ENCODE assay signal across 28 cellular contexts in genomic region chr16:17983847-17984639, GRCh38.
DNase-seq lines count a peak whose midpoint lies in the region; ATAC-seq, FAIRE-seq and TF ChIP-seq lines count a peak whose summit lies in the region.
"Had no signal": no experiment of that assay in that cellular context is flagged by ENCODE, and none has a peak within 500 bp of the region (broad histone marks: within the 10 kb centered on the region; RNA-seq: fewer than 3 reads in every experiment).

No MANE protein-coding gene starts in this region.

- DNase-seq in A549 (ENCODE audit: low read depth in 1 of 2, low spot score in 1 of 2) = no peak
- DNase-seq in H1 (ENCODE audit: low read depth in 1 of 2, low spot score in 2 of 2) = no peak
- no peak for DNase-seq in neural progenitor cell (ENCODE audit: low spot score)
- no peak for DNase-seq in left colon
- DNase-seq in NCI-H2081 (lab: John Stamatoyannopoulos, UW) = no peak
- DNase-seq: CD8-positive, alpha-beta T cell; DMS 273 treated with DMSO at 0.1 percent for 48 hours; DMS79; EL; GDM1; NCI-H1092; NCI-H1436 treated with DMSO at 0.1 percent for 48 hours; NCI-H2029; NCI-H2171; NCI-H345; NCI-H524 treated with DMSO at 0.1 percent for 48 hours; SK-N-SH; SW 1271; T-helper 17 cell had no signal

- no peaks in the 10 kb centered on the region; the same call in 1 of the 2 replicates for H3K23me2 ChIP-seq in H1 (ENCODE audit: low read depth, low read length)

- TF ChIP-seq EP300 in A549 (IDR thresholded peaks at IDR 0.05) (no peak), H1 (IDR thresholded peaks at IDR 0.05; ENCODE audit: borderline replicate concordance in 1 of 2, low read depth in 2 of 2, low read length in 2 of 2) (no peak)

- 4% methylated on average over 10 of the region's 10 CpGs for WGBS in A549 (ENCODE audit: missing lambda C conversion rate)
- WGBS in H1 (ENCODE audit: extremely low coverage in 1 of 2, insufficient coverage in 1 of 2, insufficient read length in 1 of 2, insufficient replicate concordance in 2 of 2, low coverage in 1 of 2, low lambda C conversion rate in 2 of 2, missing lambda C conversion rate in 1 of 2), 2 experiments = 89% methylated on average over 10 of the region's 10 CpGs; no CpG with 5 or more reads in 1 of the 2 experiments

- no peak overlapping the region for H2BK20ac ChIP-seq in H1 (ENCODE audit: low read length)

- CTCF ChIA-PET in A549 (lab: Yijun Ruan, JAX) (no interaction called here), HEK293 (lab: Yijun Ruan, JAX) (interaction anchor here (0.7 kb wide), 1 partner anchor 18 kb away, joined by 3 read pairs; no protein-coding TSS in a partner anchor), H1 (lab: Charles Lee; ENCODE audit: partially characterized antibody) (interaction anchor here (0.6 to 3.8 kb wide), 2 partner anchors 8 to 12 kb away, joined by 3 to 12 read pairs; no protein-coding TSS in a partner anchor)

- peaks cover 2% of the 10 kb centered on the region for H3K36me3 Mint-ChIP-seq in neural progenitor cell
- H3K36me3 Mint-ChIP-seq: CD8-positive, alpha-beta T cell; IgD-negative memory B cell had no signal

- no peak overlapping the region for H2BK120ac ChIP-seq in H1 (replicated peaks; ENCODE audit: low read depth, low read length)

- H3K9ac ChIP-seq in H1 (replicated peaks in 1 of 4; ENCODE audit: extremely low read depth in 1 of 4, low read depth in 3 of 4, low read length in 3 of 4) = no peak overlapping the region
- H3K9ac ChIP-seq in neural progenitor cell = no peak overlapping the region
- H3K9ac ChIP-seq: SK-N-SH had no signal

- H3K4me3 ChIP-seq in A549 = no peak overlapping the region
- no peak overlapping the region for H3K4me3 ChIP-seq in HEK293 (ENCODE audit: low read depth, low read length)
- H3K4me3 ChIP-seq in H1 (ENCODE audit: extremely low read depth in 1 of 4, insufficient read depth in 2 of 4, low read depth in 3 of 4, low read length in 4 of 4) = no peak overlapping the region
- no peak overlapping the region for H3K4me3 ChIP-seq in neural progenitor cell
- H3K4me3 ChIP-seq: GM12878, GM23338, HAP-1 had no signal

- POLR2A ChIA-PET in A549 (lab: Yijun Ruan, JAX) = no interaction called here
- POLR2A ChIA-PET in HEK293 (lab: Yijun Ruan, JAX) = no interaction called here
- POLR2A ChIA-PET in H1 (lab: Charles Lee; ENCODE audit: partially characterized antibody) = interaction anchor here (1.4 kb wide), 1 partner anchor 13 kb away, joined by 4 read pairs; no protein-coding TSS in a partner anchor

- no peak overlapping the region for H2AK5ac ChIP-seq in H1 (ENCODE audit: low read depth, low read length)

- H2AFZ ChIP-seq in H1 (ENCODE audit: low read length) = no peak overlapping the region
- no peak overlapping the region for H2AFZ ChIP-seq in neural progenitor cell (replicated peaks)
- H2AFZ ChIP-seq: GM23338 had no signal

- no peak overlapping the region for H4K8ac ChIP-seq in H1 (ENCODE audit: extremely low read depth, insufficient read depth, low read length)

- no peak overlapping the region for H2BK12ac ChIP-seq in H1 (ENCODE audit: low read depth, low read length)

- H3K27me3 Mint-ChIP-seq in neural progenitor cell (ENCODE audit: insufficient read depth, low read depth) = peaks cover 9% of the 10 kb centered on the region

- no peaks in the 10 kb centered on the region for H3K4me1 ChIP-seq in A549
- H3K4me1 ChIP-seq in HEK293 (ENCODE audit: control insufficient read depth, insufficient read depth, low read length) = no peaks in the 10 kb centered on the region
- no peaks in the 10 kb centered on the region for H3K4me1 ChIP-seq in H1 (replicated peaks in 1 of 4; ENCODE audit: control insufficient read depth in 3 of 4, insufficient read depth in 4 of 4, low read length in 3 of 4)
- no peaks in the 10 kb centered on the region for H3K4me1 ChIP-seq in neural progenitor cell
- H3K4me1 ChIP-seq: HAP-1 had no signal

- H3K79me1 ChIP-seq in H1 (ENCODE audit: low read depth, low read length) = no peaks in the 10 kb centered on the region

- no peak overlapping the region for H3K18ac ChIP-seq in H1 (ENCODE audit: extremely low read depth, low read length)

- H2BK15ac ChIP-seq in H1 (ENCODE audit: low read length) = no peak overlapping the region

- H3K9me3 ChIP-seq in A549 (no peaks in the 10 kb centered on the region), HEK293 (ENCODE audit: control insufficient read depth, insufficient read depth, low read depth, low read length) (no peaks in the 10 kb centered on the region), H1 (ENCODE audit: insufficient read depth in 2 of 2, low read depth in 1 of 2, low read length in 1 of 2) (no peaks in the 10 kb centered on the region), neural progenitor cell (ENCODE audit: low read depth) (no peaks in the 10 kb centered on the region)
- H3K9me3 ChIP-seq: HAP-1, SK-N-SH had no signal

- no peak overlapping the region for H4K5ac ChIP-seq in H1 (ENCODE audit: insufficient read length, low read depth, low read length)

- H3K4ac ChIP-seq in H1 (replicated peaks; ENCODE audit: insufficient read length, low read depth, low read length) = no peak overlapping the region

- H3K27ac ChIP-seq in A549 = no peak overlapping the region
- no peak overlapping the region for H3K27ac ChIP-seq in HEK293 (ENCODE audit: extremely low read depth, low read depth, low read length)
- no peak overlapping the region for H3K27ac ChIP-seq in H1 (ENCODE audit: low read depth, low read length)
- H3K27ac ChIP-seq in neural progenitor cell = no peak overlapping the region
- H3K27ac ChIP-seq: C4-2B had no signal

- no peaks in the 10 kb centered on the region for H3K36me3 ChIP-seq in HEK293 (ENCODE audit: control insufficient read depth in 2 of 2, insufficient read depth in 1 of 2, low read length in 2 of 2)
- no peaks in the 10 kb centered on the region for H3K36me3 ChIP-seq in H1 (ENCODE audit: control insufficient read depth in 2 of 4, insufficient read depth in 4 of 4, low read length in 3 of 4)
- H3K36me3 ChIP-seq in neural progenitor cell = no peaks in the 10 kb centered on the region
- H3K36me3 ChIP-seq: HAP-1 had no signal

- intact Hi-C loops in left colon (cut with DNase I, micrococcal nuclease) = no loop called here

- H3K9me3 Mint-ChIP-seq in neural progenitor cell = peaks cover 2% of the 10 kb centered on the region
- H3K9me3 Mint-ChIP-seq: CD8-positive, alpha-beta T cell had no signal

- TF ChIP-seq RAD21 in A549 (conservative IDR thresholded peaks at IDR 0.05 in 1 of 2, IDR thresholded peaks at IDR 0.05 in 1 of 2) (no peak), H1 (IDR thresholded peaks at IDR 0.05 in 1 of 2, conservative IDR thresholded peaks at IDR 0.05 in 1 of 2; ENCODE audit: low read depth in 2 of 2, low read length in 2 of 2) (no peak)

- no peak for ATAC-seq in A549
- no peak for ATAC-seq in HG02623 (IDR thresholded peaks at IDR 0.05; ENCODE audit: unreplicated experiment)
- no peak for ATAC-seq in left colon
- ATAC-seq: CD8-positive, alpha-beta T cell; GM12878; GM23338; T-helper 17 cell had no signal

- TF ChIP-seq POLR2A in A549 (IDR thresholded peaks at IDR 0.05; ENCODE audit: low read length) = no peak
- no peak for TF ChIP-seq POLR2A in H1 (IDR thresholded peaks at IDR 0.05; ENCODE audit: control extremely low read depth in 1 of 2, low read depth in 2 of 2, low read length in 2 of 2)

- H3K4me2 ChIP-seq in A549 (no peak overlapping the region), H1 (ENCODE audit: insufficient read depth in 1 of 2, low read depth in 2 of 2, low read length in 2 of 2) (no peak overlapping the region), neural progenitor cell (no peak overlapping the region)
- H3K4me2 ChIP-seq: GM23338, SK-N-SH had no signal

- no peak for FAIRE-seq in A549 (lab: Jason Lieb, UNC)
- FAIRE-seq in H1 (lab: Jason Lieb, UNC) = no peak
- FAIRE-seq: GM12878, RCC 7860 had no signal

- no peaks in the 10 kb centered on the region for H3K27me3 ChIP-seq in H1 (replicated peaks in 1 of 4; ENCODE audit: control insufficient read depth in 3 of 4, extremely low read depth in 1 of 4, insufficient read depth in 3 of 4, low read length in 3 of 4)
- H3K27me3 ChIP-seq in neural progenitor cell = no peaks in the 10 kb centered on the region

- TF ChIP-seq CTCF in A549 (IDR thresholded peaks at IDR 0.05) = no peak
- TF ChIP-seq CTCF in HEK293 (tag by site-specific recombination; IDR thresholded peaks at IDR 0.05) = no peak
- TF ChIP-seq CTCF in H1 (IDR thresholded peaks at IDR 0.05; ENCODE audit: control extremely low read depth in 1 of 3, insufficient read depth in 1 of 3, low read depth in 1 of 3, low read length in 3 of 3) = no peak
- TF ChIP-seq CTCF in neural progenitor cell (IDR thresholded peaks at IDR 0.05) = no peak

- no peaks in the 10 kb centered on the region for H4K20me1 ChIP-seq in H1 (replicated peaks in 1 of 2; ENCODE audit: control insufficient read depth in 1 of 2, insufficient read depth in 2 of 2, low read length in 2 of 2)
- H4K20me1 ChIP-seq in neural progenitor cell (ENCODE audit: low read depth) = no peaks in the 10 kb centered on the region

- H3K79me2 ChIP-seq in H1 (ENCODE audit: control insufficient read depth in 1 of 2, insufficient read depth in 2 of 2, low read length in 2 of 2) (no peaks in the 10 kb centered on the region), neural progenitor cell (ENCODE audit: low read depth) (no peaks in the 10 kb centered on the region)

- no peak overlapping the region for H3K56ac ChIP-seq in H1 (replicated peaks; ENCODE audit: insufficient read length, low read depth, low read length)

- no peak overlapping the region for H3K14ac ChIP-seq in H1 (ENCODE audit: insufficient read length)

- H3K23ac ChIP-seq in H1 (ENCODE audit: insufficient read length) = no peak overlapping the region

- H3K27ac Mint-ChIP-seq in neural progenitor cell = no peak overlapping the region
- H3K27ac Mint-ChIP-seq: B cell; CD8-positive, alpha-beta T cell; GM23338; T-helper 17 cell had no signal

- H2BK5ac ChIP-seq in H1 (ENCODE audit: low read depth, low read length) = no peak overlapping the region

- no peaks in the 10 kb centered on the region for H3F3A ChIP-seq in neural progenitor cell (ENCODE audit: low read depth)

- H3K4me1 Mint-ChIP-seq in neural progenitor cell = peaks cover 15% of the 10 kb centered on the region
- H3K4me1 Mint-ChIP-seq: B cell, T-helper 17 cell had no signal

- H4K91ac ChIP-seq in H1 (replicated peaks; ENCODE audit: insufficient read length, low read length) = no peak overlapping the region

- peak overlapping the region; percentile 9 for H3K4me3 Mint-ChIP-seq in neural progenitor cell
- H3K4me3 Mint-ChIP-seq: B cell; CD8-positive, alpha-beta T cell; GM23338; IgD-negative memory B cell; T-helper 17 cell had no signal

TF ChIP-seq in A549, 52 proteins besides CTCF, POLR2A, EP300 and RAD21 (continues in another document):
- TF ChIP-seq CHD2 (IDR thresholded peaks at IDR 0.05; ENCODE audit: low read length, partially characterized antibody) (no peak), POLR2AphosphoS2 (conservative IDR thresholded peaks at IDR 0.05; ENCODE audit: low read length) (no peak)

TF ChIP-seq in HEK293, 187 proteins besides CTCF, POLR2A, EP300 and RAD21 (continues in another document):
- 0 out of 2 replicates have a peak, but pooled peaks have one; percentile 22 for TF ChIP-seq ZNF768 (tag by site-specific recombination; IDR thresholded peaks at IDR 0.05)

TF ChIP-seq in H1, 55 proteins besides CTCF, POLR2A, EP300 and RAD21 (continues in another document):
- no peak for TF ChIP-seq BRCA1 (IDR thresholded peaks at IDR 0.05; ENCODE audit: low read depth, low read length)
